In the genomic region with DNA sequence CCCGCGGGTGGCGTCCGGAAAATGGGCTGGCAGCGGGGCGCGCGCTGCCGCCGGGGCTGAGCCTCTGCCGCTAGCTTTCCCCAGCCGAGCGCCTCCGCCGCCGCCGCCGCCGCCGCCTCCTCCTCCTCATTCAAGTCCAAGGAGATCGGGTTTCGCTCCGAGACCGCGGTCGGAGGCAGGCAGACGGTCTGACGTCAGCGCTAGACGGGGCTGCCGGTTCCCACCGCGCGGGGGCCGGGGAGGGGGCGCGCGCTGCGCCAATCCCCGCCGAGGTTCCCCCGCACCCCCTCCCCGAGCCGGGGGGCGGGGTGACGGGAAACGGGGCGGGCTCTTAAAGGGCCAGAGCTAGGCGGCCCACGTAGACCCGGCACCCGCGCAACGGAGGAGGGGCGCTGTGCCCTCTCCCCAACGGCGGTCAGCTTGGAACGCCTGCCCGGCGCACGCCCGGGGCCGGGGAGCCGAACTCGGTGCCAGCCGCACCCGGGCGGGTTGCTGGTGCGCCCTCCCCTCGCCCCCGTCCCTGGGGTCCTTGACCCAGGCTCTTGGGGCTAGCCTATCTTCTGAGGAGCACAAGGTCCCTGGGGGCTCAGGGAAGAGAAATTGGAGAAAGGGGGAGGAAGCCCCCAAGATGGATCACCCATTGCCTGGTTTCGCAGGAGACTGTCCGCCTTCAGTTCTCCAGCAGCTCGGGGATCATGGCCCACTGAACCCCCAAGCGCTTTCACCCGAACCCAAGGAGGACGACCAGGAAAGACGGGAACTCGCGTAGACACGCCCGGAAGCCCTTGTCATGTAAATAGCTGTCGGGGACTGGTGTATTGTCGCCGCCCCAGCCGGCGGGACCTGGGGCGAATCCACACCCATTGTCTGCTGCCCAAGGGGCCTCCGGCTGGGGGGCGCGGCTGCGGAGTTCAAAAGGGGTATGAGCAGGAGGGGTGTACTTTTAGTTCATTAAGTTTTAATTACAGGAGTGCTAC, we compare ENCODE assay signal across 8 cellular contexts. TPM values are rescaled to one million over a fixed set of nuclear protein-coding genes. Genes with fewer than 3 reads are reported as not detected.
DNase-seq lines count a peak whose midpoint lies in the region; ATAC-seq and TF ChIP-seq lines count a peak whose summit lies in the region.

A gene with protein sequence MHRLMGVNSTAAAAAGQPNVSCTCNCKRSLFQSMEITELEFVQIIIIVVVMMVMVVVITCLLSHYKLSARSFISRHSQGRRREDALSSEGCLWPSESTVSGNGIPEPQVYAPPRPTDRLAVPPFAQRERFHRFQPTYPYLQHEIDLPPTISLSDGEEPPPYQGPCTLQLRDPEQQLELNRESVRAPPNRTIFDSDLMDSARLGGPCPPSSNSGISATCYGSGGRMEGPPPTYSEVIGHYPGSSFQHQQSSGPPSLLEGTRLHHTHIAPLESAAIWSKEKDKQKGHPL (minus strand): TSS at position 193 of the 977 bp plus-strand sequence. CDS start 433 bp downstream, outside the sequence.

- peak within 1 kb of the TSS; percentile 89 for H3K4ac ChIP-seq in IMR-90 (ENCODE audit: low read depth, low read length)

- peaks cover 23 to 26% of the 10 kb centered on the region in 2 donors for H3K27me3 Mint-ChIP-seq in CD8-positive, alpha-beta memory T cell
- H3K27me3 Mint-ChIP-seq in naive thymus-derived CD8-positive, alpha-beta T cell: no peaks in the 10 kb centered on the region

- peak; percentile 88 to 97 (median 90) for DNase-seq in CD8-positive, alpha-beta memory T cell
- DNase-seq in IMR-90 (peak; percentile 95), Peyer's patch (peak; percentile 85 to 96 (median 90)), fibroblast of pulmonary artery (ENCODE audit: low read depth) (peak; percentile 95)
- DNase-seq in activated effector memory CD4-positive, alpha-beta T cell treated with Interleukin-2 at 50 U/mL for 16 hours: peak; percentile 89
- DNase-seq in naive thymus-derived CD8-positive, alpha-beta T cell: peak; percentile 86 to 96 (median 94)
- DNase-seq in stimulated activated effector memory CD8-positive, alpha-beta T cell treated with anti-CD3 and anti-CD28 coated beads, Interleukin-12 subunit alpha, Interleukin-12 subunit beta, amount 100 ng/mL, for 72 hours (ENCODE audit: low spot score in 2 of 2): peak; percentile 86 to 92

- in situ Hi-C loops in IMR-90 (cut with MboI; ENCODE audit: low sequenced_read_pairs): no loop called here

- TF ChIP-seq RAD21 in IMR-90 (IDR thresholded peaks at IDR 0.05; ENCODE audit: low read length): no peak

- H2AK9ac ChIP-seq in IMR-90 (replicated peaks; ENCODE audit: low read depth, low read length, poor library complexity): peak within 1 kb of the TSS; percentile 89

- H2BK120ac ChIP-seq in IMR-90 (ENCODE audit: low read depth, low read length): peak within 1 kb of the TSS; percentile 65

- peaks cover 0 to 10% (median 0%) of the 10 kb centered on the region in 3 donors for H3K36me3 Mint-ChIP-seq in CD8-positive, alpha-beta memory T cell
- H3K36me3 Mint-ChIP-seq in naive thymus-derived CD8-positive, alpha-beta T cell: no peaks in the 10 kb centered on the region
- H3K36me3 Mint-ChIP-seq in stimulated activated effector memory CD8-positive, alpha-beta T cell treated with anti-CD3 and anti-CD28 coated beads, Interleukin-12 subunit alpha, Interleukin-12 subunit beta, amount 100 ng/mL, for 72 hours: peaks cover 6% of the 10 kb centered on the region

- intact Hi-C loops in IMR-90 (cut with micrococcal nuclease): loop anchor here (1.0 to 2.0 kb wide), 2 partner anchors 8 to 55 kb away; no protein-coding TSS in a partner anchor

- H2BK5ac ChIP-seq in IMR-90 (ENCODE audit: low read depth, low read length, poor library complexity, severe bottlenecking): peak within 1 kb of the TSS; percentile 76

- CTCF ChIA-PET in CD8-positive, alpha-beta memory T cell (lab: Charles Lee): interaction anchor here (1.0 to 2.3 kb wide), 7 partner anchors 9 to 113 kb away, joined by 3 to 9 read pairs (median 4); no protein-coding TSS in a partner anchor
- CTCF ChIA-PET in IMR-90 (lab: Yijun Ruan, JAX): interaction anchor here (0.7 kb wide), 1 partner anchor 33 kb away, joined by 3 read pairs; no protein-coding TSS in a partner anchor

- H4K8ac ChIP-seq in IMR-90 (ENCODE audit: low read depth in 2 of 2, low read length in 2 of 2): peak within 1 kb of the TSS; percentile 58 to 96

- peak within 1 kb of the TSS; percentile 78 for H3K18ac ChIP-seq in IMR-90 (ENCODE audit: low read depth, low read length)

- dilution Hi-C loops in IMR-90 (cut with HindIII; ENCODE audit: low sequenced_read_pairs, unreplicated experiment): no loop called here

- peaks cover 16% of the 10 kb centered on the region for H3K4me1 ChIP-seq in CD8-positive, alpha-beta memory T cell (ENCODE audit: insufficient read depth, low read length)
- H3K4me1 ChIP-seq in IMR-90 (ENCODE audit: control insufficient read depth, insufficient read depth, low read length): peaks cover 11% of the 10 kb centered on the region
- peaks cover 0 to 20% (median 2%) of the 10 kb centered on the region in 4 donors for H3K4me1 ChIP-seq in Peyer's patch

- peak within 1 kb of the TSS; percentile 98 for H3K23ac ChIP-seq in IMR-90 (ENCODE audit: low read depth, low read length)

- peaks cover 9% of the 10 kb centered on the region for H3K27me3 ChIP-seq in CD8-positive, alpha-beta memory T cell (ENCODE audit: insufficient read depth, low read length, poor library complexity, severe bottlenecking)
- H3K27me3 ChIP-seq in IMR-90 (ENCODE audit: control insufficient read depth, insufficient read depth, low read length): no peaks in the 10 kb centered on the region
- no peaks in the 10 kb centered on the region for H3K27me3 ChIP-seq in Peyer's patch

- peak within 1 kb of the TSS; percentile 58 for H3K56ac ChIP-seq in IMR-90 (ENCODE audit: extremely low read depth, insufficient read depth, low read length)

- peak within 1 kb of the TSS; percentile 78 for H2BK20ac ChIP-seq in IMR-90 (ENCODE audit: low read depth, low read length)

- peaks cover 11% of the 10 kb centered on the region; the same call in 1 of the 2 replicates for H3K9me1 ChIP-seq in IMR-90 (ENCODE audit: insufficient read depth, low read length)

- H3K4me3 Mint-ChIP-seq in CD8-positive, alpha-beta memory T cell: peak within 1 kb of the TSS; percentile 84 to 94 (median 91)
- peak within 1 kb of the TSS; percentile 82 to 97 (median 94) for H3K4me3 Mint-ChIP-seq in naive thymus-derived CD8-positive, alpha-beta T cell
- peak within 1 kb of the TSS; percentile 88 for H3K4me3 Mint-ChIP-seq in stimulated activated effector memory CD8-positive, alpha-beta T cell treated with anti-CD3 and anti-CD28 coated beads, Interleukin-12 subunit alpha, Interleukin-12 subunit beta, amount 100 ng/mL, for 72 hours

- peak within 1 kb of the TSS; percentile 65 for H3K27ac ChIP-seq in CD8-positive, alpha-beta memory T cell (ENCODE audit: low read depth, low read length)
- H3K27ac ChIP-seq in IMR-90 (ENCODE audit: insufficient read depth, low read length): peak within 1 kb of the TSS; percentile 77
- H3K27ac ChIP-seq in Peyer's patch: peak within 1 kb of the TSS; percentile 83 to 92 (median 90)

- H3K27ac Mint-ChIP-seq in CD8-positive, alpha-beta memory T cell: peak within 1 kb of the TSS; percentile 41 to 99 (median 92)
- peak within 1 kb of the TSS; percentile 87 to 97 (median 96) for H3K27ac Mint-ChIP-seq in naive thymus-derived CD8-positive, alpha-beta T cell
- peak within 1 kb of the TSS; percentile 84 for H3K27ac Mint-ChIP-seq in stimulated activated effector memory CD8-positive, alpha-beta T cell treated with anti-CD3 and anti-CD28 coated beads, Interleukin-12 subunit alpha, Interleukin-12 subunit beta, amount 100 ng/mL, for 72 hours

- peak within 1 kb of the TSS; percentile 84 for H3K4me3 ChIP-seq in CD8-positive, alpha-beta memory T cell (ENCODE audit: low read length)
- H3K4me3 ChIP-seq in IMR-90 (ENCODE audit: insufficient read depth, low read depth, low read length) (peak within 1 kb of the TSS; percentile 76), Peyer's patch (peak within 1 kb of the TSS; percentile 60 to 92 (median 80)), fibroblast of pulmonary artery (replicated peaks; ENCODE audit: low read depth, low read length) (peak within 1 kb of the TSS; percentile 75)

- WGBS in IMR-90 (ENCODE audit: extremely low coverage in 2 of 2, insufficient read length in 1 of 2), 2 experiments: 1% methylated on average over 22 of the region's 92 CpGs; no CpG with 5 or more reads in 1 of the 2 experiments

- TF ChIP-seq POLR2A in IMR-90 (IDR thresholded peaks at IDR 0.05; ENCODE audit: low read depth, low read length) (peak; percentile 77), Peyer's patch (IDR thresholded peaks at IDR 0.05) (peak; percentile 63 to 65)

- peak within 1 kb of the TSS; percentile 55 for H4K5ac ChIP-seq in IMR-90 (ENCODE audit: low read depth, low read length)

- peak within 1 kb of the TSS; percentile 64 for H4K91ac ChIP-seq in IMR-90 (ENCODE audit: insufficient read depth, low read depth, low read length)

- no TSS peak for BruUV-seq in IMR-90 (replicated peaks; lab: Mats Ljungman, UMichigan)

- ATAC-seq in GM21423 (IDR thresholded peaks at IDR 0.05; ENCODE audit: unreplicated experiment): peak; percentile 77
- ATAC-seq in IMR-90 (ENCODE audit: low read depth): peak; percentile 92
- peak; percentile 79 to 83 for ATAC-seq in naive thymus-derived CD8-positive, alpha-beta T cell
- peak; percentile 91 for ATAC-seq in stimulated activated effector memory CD8-positive, alpha-beta T cell treated with anti-CD3 and anti-CD28 coated beads, Interleukin-12 subunit alpha, Interleukin-12 subunit beta, amount 100 ng/mL, for 72 hours

- peaks cover 0 to 4% (median 0%) of the 10 kb centered on the region in 5 donors for H3K9me3 Mint-ChIP-seq in CD8-positive, alpha-beta memory T cell
- H3K9me3 Mint-ChIP-seq in naive thymus-derived CD8-positive, alpha-beta T cell: no peaks in the 10 kb centered on the region
- no peaks in the 10 kb centered on the region for H3K9me3 Mint-ChIP-seq in stimulated activated effector memory CD8-positive, alpha-beta T cell treated with anti-CD3 and anti-CD28 coated beads, Interleukin-12 subunit alpha, Interleukin-12 subunit beta, amount 100 ng/mL, for 72 hours

- H2BK15ac ChIP-seq in IMR-90 (ENCODE audit: low read depth, low read length): peak within 1 kb of the TSS; percentile 79; the same call in 2 of the 3 replicates

- peak within 1 kb of the TSS; percentile 98 for H2AFZ ChIP-seq in IMR-90 (replicated peaks; ENCODE audit: low read length, poor library complexity)

- H3K4me1 Mint-ChIP-seq in CD8-positive, alpha-beta memory T cell: peaks cover 14 to 41% (median 17%) of the 10 kb centered on the region in 3 donors
- H3K4me1 Mint-ChIP-seq in naive thymus-derived CD8-positive, alpha-beta T cell: peaks cover 18 to 54% (median 43%) of the 10 kb centered on the region in 4 donors
- peaks cover 25% of the 10 kb centered on the region for H3K4me1 Mint-ChIP-seq in stimulated activated effector memory CD8-positive, alpha-beta T cell treated with anti-CD3 and anti-CD28 coated beads, Interleukin-12 subunit alpha, Interleukin-12 subunit beta, amount 100 ng/mL, for 72 hours

- TF ChIP-seq CTCF in IMR-90 (conservative IDR thresholded peaks at IDR 0.05; ENCODE audit: low read depth, low read length) (no peak), Peyer's patch (IDR thresholded peaks at IDR 0.05) (peak in 1 of 6 experiments; percentile 24), fibroblast of pulmonary artery (IDR thresholded peaks at IDR 0.05; ENCODE audit: low read length, missing control alignments) (no peak)

- H3K9me3 ChIP-seq in CD8-positive, alpha-beta memory T cell (ENCODE audit: low read length): no peaks in the 10 kb centered on the region
- H3K9me3 ChIP-seq in IMR-90 (ENCODE audit: control insufficient read depth, insufficient read depth, low read length) (no peaks in the 10 kb centered on the region), Peyer's patch (no peaks in the 10 kb centered on the region)

- H3K4me2 ChIP-seq in IMR-90 (ENCODE audit: low read depth, low read length): peak within 1 kb of the TSS; percentile 88

- no peaks in the 10 kb centered on the region for H3K36me3 ChIP-seq in CD8-positive, alpha-beta memory T cell (ENCODE audit: insufficient read depth, low read length)
- H3K36me3 ChIP-seq in IMR-90 (ENCODE audit: control insufficient read depth, insufficient read depth, low read length) (no peaks in the 10 kb centered on the region), Peyer's patch (no peaks in the 10 kb centered on the region)

- POLR2A ChIA-PET in CD8-positive, alpha-beta memory T cell (lab: Charles Lee): interaction anchor here (1.1 to 1.7 kb wide), 5 partner anchors 8 to 318 kb away, joined by 4 to 6 read pairs (median 4); a partner anchor contains a TSS
- POLR2A ChIA-PET in IMR-90 (lab: Charles Lee; ENCODE audit: unreplicated experiment): interaction anchor here (1.3 kb wide), 1 partner anchor 12 kb away, joined by 4 read pairs; no protein-coding TSS in a partner anchor
- POLR2A ChIA-PET in naive thymus-derived CD8-positive, alpha-beta T cell (lab: Charles Lee): interaction anchor here (0.8 to 2.6 kb wide), 13 partner anchors 9 to 1181 kb away, joined by 3 to 19 read pairs (median 4); a partner anchor contains a TSS

- peaks cover 8 to 25% of the 10 kb centered on the region in 2 experiments; a peak in 3 of 4 replicates for H3K79me1 ChIP-seq in IMR-90 (ENCODE audit: low read depth in 1 of 2, low read length in 2 of 2)

- H2AK5ac ChIP-seq in IMR-90 (ENCODE audit: low read depth, low read length): peak within 1 kb of the TSS; percentile 36; the same call in 1 of the 2 replicates

- peak within 1 kb of the TSS; percentile 83 for H3K9ac ChIP-seq in IMR-90 (ENCODE audit: low read depth, low read length)

- peak within 1 kb of the TSS; percentile 83 for H3K14ac ChIP-seq in IMR-90 (replicated peaks; ENCODE audit: low read depth, low read length)

- peaks cover 33% of the 10 kb centered on the region for H4K20me1 ChIP-seq in IMR-90 (ENCODE audit: insufficient read depth, low read length)

RNA-seq across cellular contexts. Expression of the gene that starts here (rescaled TPM):
- 1 to 10 TPM; 3.8 to 4.4 TPM for total RNA-seq in CD8-positive, alpha-beta memory T cell
- polyA plus RNA-seq in CD8-positive, alpha-beta memory T cell: 0.30 TPM
- total RNA-seq in IMR-90 (2012; rRNA removed) (1.4 and 2.0 TPM in 2 replicates), Peyer's patch (1 to 10 TPM; 3.3 to 5.5 (median 4.6) TPM)
- 6.9 and 11.0 TPM in 2 replicates for polyA plus RNA-seq in IMR-90 (2012; rRNA removed)
- polyA plus RNA-seq in IMR-90 (2012; cell fraction: cytosol; rRNA removed): 2.9 and 9.8 TPM in 2 replicates
- polyA plus RNA-seq in IMR-90 (2012; cell fraction: nucleus; rRNA removed; ENCODE audit: low replicate concordance): 3.2 and 9.0 TPM in 2 replicates
- 10 to 100 TPM; 12.2 to 14.3 TPM for total RNA-seq in naive thymus-derived CD8-positive, alpha-beta T cell
- 1 to 10 TPM; 1.6 to 5.0 (median 3.5) TPM for polyA plus RNA-seq in naive thymus-derived CD8-positive, alpha-beta T cell

Comparison
In these comparisons a context has a peak if more than half of its experiments do, and no peak if none do; other contexts are left out.
1. Peak in every context shown above with its lines: DNase-seq, ATAC-seq, H3K4me3 ChIP-seq and H3K27ac ChIP-seq.